ENCODE assay signal across 14 cellular contexts in genomic region chr7:27709137-27710075, GRCh38. TPM values are rescaled to one million over a fixed set of nuclear protein-coding genes. Genes with fewer than 3 reads are reported as not detected.
DNase-seq lines count a peak whose midpoint lies in the region; TF ChIP-seq lines count a peak whose summit lies in the region.
"Had no signal": no experiment of that assay in that cellular context is flagged by ENCODE, and none has a peak within 500 bp of the region (broad histone marks: within the 10 kb centered on the region; RNA-seq: fewer than 3 reads in every experiment).

No MANE protein-coding gene starts in this region.

- H3K4me1 ChIP-seq in prostate gland (replicated peaks), result no peaks in the 10 kb centered on the region
- H3K4me1 ChIP-seq: lower lobe of right lung, suprapubic skin had no signal

- H3K9me3 ChIP-seq in prostate gland, result no peaks in the 10 kb centered on the region
- H3K9me3 ChIP-seq: lower lobe of right lung, suprapubic skin had no signal

- no peaks in the 10 kb centered on the region for H3K27me3 ChIP-seq in prostate gland (replicated peaks; ENCODE audit: insufficient read depth)
- H3K27me3 ChIP-seq: suprapubic skin had no signal

- H3K36me3 ChIP-seq in prostate gland, result no peaks in the 10 kb centered on the region
- H3K36me3 ChIP-seq: lower lobe of right lung, suprapubic skin had no signal

- in situ Hi-C loops in GM13977 (cut with MboI; ENCODE audit: low pct_unique_long_range_greater_than_20kb, low sequenced_read_pairs, unreplicated experiment), result no loop called here

- DNase-seq in AG08395 (ENCODE audit: low spot score) (peak; percentile 62), HCEC 1CT (peak; percentile 88), amniotic stem cell (lab: John Stamatoyannopoulos, UW) (peak; percentile 48), kidney tubule cell (ENCODE audit: low spot score) (peak; percentile 39), prostate gland (ENCODE audit: low spot score) (no peak), SW480 (ENCODE audit: low spot score) (no peak), GM13977 (ENCODE audit: low spot score) (no peak)
- no peak for DNase-seq in activated CD4-positive, alpha-beta T cell treated with anti-CD3 and anti-CD28 coated beads for 4 hours
- DNase-seq: activated T-cell treated with anti-CD3 and anti-CD28 coated beads, Interleukin-2, amount 50 U/mL, for 4 hours; Caco-2; head of caudate nucleus; lower lobe of right lung; NCI-H2029 treated with DMSO at 0.1 percent for 48 hours had no signal

- intact Hi-C loops in prostate gland (cut with DNase I), result no loop called here

- no peak for TF ChIP-seq POLR2A in prostate gland (IDR thresholded peaks at IDR 0.05)

- no peak overlapping the region for H3K4me3 ChIP-seq in prostate gland
- H3K4me3 ChIP-seq: lower lobe of right lung, suprapubic skin had no signal

- H3K27ac ChIP-seq in prostate gland, result no peak overlapping the region
- H3K27ac ChIP-seq: lower lobe of right lung, suprapubic skin had no signal

- WGBS in prostate gland, result 77% methylated on average over 2 of the region's 2 CpGs

- TF ChIP-seq CTCF in prostate gland (IDR thresholded peaks at IDR 0.05) (no peak), GM13977 (IDR thresholded peaks at IDR 0.05; ENCODE audit: extremely low read depth, insufficient read depth, missing control alignments) (no peak)

RNA-seq across cellular contexts. Expression of gene TAX1BP1, which starts 30.6 kb away (rescaled TPM):
- total RNA-seq in prostate gland, result 100 to 1,000 TPM; 105 to 125 TPM

RNA-seq across cellular contexts. Expression of gene HIBADH, which starts 46.7 kb away (rescaled TPM):
- 10 to 100 TPM; 78.2 to 80.5 TPM for total RNA-seq in prostate gland

Comparison
In these comparisons a context has a peak if more than half of its experiments do, and no peak if none do; other contexts are left out.
1. DNase-seq: peak in AG08395 (single experiment), HCEC 1CT (single experiment), amniotic stem cell (single experiment) and kidney tubule cell (single experiment); none in prostate gland (single experiment), SW480 (single experiment), GM13977 (single experiment) and activated CD4-positive, alpha-beta T cell treated with anti-CD3 and anti-CD28 coated beads for 4 hours (0 of 2).